In genomic region chr11:46471943-46472661, GRCh38 we compare ENCODE assay signal across 25 cellular contexts.
DNase-seq lines count a peak whose midpoint lies in the region; ATAC-seq and TF ChIP-seq lines count a peak whose summit lies in the region.
"Had no signal": no experiment of that assay in that cellular context is flagged by ENCODE, and none has a peak within 500 bp of the region (broad histone marks: within the 10 kb centered on the region; RNA-seq: fewer than 3 reads in every experiment).

No MANE protein-coding gene starts in this region.

- H3K36me3 ChIP-seq in left ventricle myocardium inferior: peaks cover 4% of the 10 kb centered on the region
- H3K36me3 ChIP-seq in colonic mucosa: no peaks in the 10 kb centered on the region
- H3K36me3 ChIP-seq in neural progenitor cell: no peaks in the 10 kb centered on the region
- H3K36me3 ChIP-seq: adrenal gland had no signal

- H3K27me3 Mint-ChIP-seq in neural progenitor cell (ENCODE audit: insufficient read depth, low read depth) (no peaks in the 10 kb centered on the region), type B pancreatic cell (no peaks in the 10 kb centered on the region)
- H3K27me3 Mint-ChIP-seq: activated CD4-positive, alpha-beta memory T cell treated with anti-CD3 and anti-CD28 coated beads, Interleukin-2, amount 10 ng/mL, durations not matched to agents 7 days and 5 days; activated naive CD4-positive, alpha-beta T cell treated with anti-CD3 and anti-CD28 coated beads, Interleukin-2, amount 10 ng/mL, durations not matched to agents 7 days and 5 days; brain; naive thymus-derived CD4-positive, alpha-beta T cell; stimulated activated naive B cell treated with anti-CD40 and anti-IgM and Interleukin-4, amounts not matched to agents 10 μg/mL and 1 μg/mL and 100 μg/mL, for 72 hours had no signal

- no peak overlapping the region for H3K4me2 ChIP-seq in neural progenitor cell

- TF ChIP-seq CTCF in left ventricle myocardium inferior (IDR thresholded peaks at IDR 0.05; ENCODE audit: borderline replicate concordance) (no peak), colonic mucosa (IDR thresholded peaks at IDR 0.05) (no peak), neural progenitor cell (IDR thresholded peaks at IDR 0.05) (no peak), type B pancreatic cell (conservative IDR thresholded peaks at IDR 0.05) (no peak)

- H3F3A ChIP-seq in neural progenitor cell (ENCODE audit: low read depth): no peaks in the 10 kb centered on the region

- intact Hi-C loops in left ventricle myocardium superior (cut with micrococcal nuclease) (no loop called here), left ventricle myocardium inferior (cut with micrococcal nuclease) (no loop called here), colonic mucosa (cut with DNase I) (no loop called here)

- peaks cover 10% of the 10 kb centered on the region for H3K36me3 Mint-ChIP-seq in neural progenitor cell
- peaks cover 9% of the 10 kb centered on the region for H3K36me3 Mint-ChIP-seq in type B pancreatic cell

- H3K27ac ChIP-seq in left ventricle myocardium inferior (replicated peaks) (no peak overlapping the region), colonic mucosa (peak overlapping the region; percentile 61), neural progenitor cell (no peak overlapping the region), substantia nigra (ENCODE audit: low read depth, low read length, poor library complexity, severe bottlenecking) (no peak overlapping the region)

- no peaks in the 10 kb centered on the region for H3K79me2 ChIP-seq in neural progenitor cell (ENCODE audit: low read depth)

- no peak overlapping the region for H3K4me3 Mint-ChIP-seq in neural progenitor cell
- no peak overlapping the region for H3K4me3 Mint-ChIP-seq in type B pancreatic cell
- H3K4me3 Mint-ChIP-seq: activated CD4-positive, alpha-beta memory T cell treated with anti-CD3 and anti-CD28 coated beads, Interleukin-2, amount 10 ng/mL, durations not matched to agents 7 days and 5 days; activated naive CD4-positive, alpha-beta T cell treated with anti-CD3 and anti-CD28 coated beads, Interleukin-2, amount 10 ng/mL, durations not matched to agents 7 days and 5 days; activated T-helper 1 cell treated with anti-CD3 and anti-CD28 coated beads, Interleukin-12 subunit alpha, Interleukin-12 subunit beta, Interleukin-2, Interleukin-4 antibody, amounts not matched to agents 30 ng/mL and 10 ng/mL and 1 ng/mL, durations not matched to agents 14 hours and 24 hours and 36 hours; brain; mesothelial cell of epicardium; naive thymus-derived CD4-positive, alpha-beta T cell; stimulated activated naive B cell treated with anti-CD40 and anti-IgM and Interleukin-4, amounts not matched to agents 10 μg/mL and 1 μg/mL and 100 μg/mL, for 72 hours; T-helper 2 cell treated with Interferon-gamma antibody and Interleukin-4, amounts not matched to agents 5 μg/mL and 100 μg/mL, for 36 hours had no signal

- ATAC-seq in left ventricle myocardium superior: peak; percentile 22
- ATAC-seq: naive thymus-derived CD4-positive, alpha-beta T cell; stimulated activated naive B cell treated with anti-CD40 and anti-IgM and Interleukin-4, amounts not matched to agents 10 μg/mL and 1 μg/mL and 100 μg/mL, for 72 hours had no signal

- H2AFZ ChIP-seq in neural progenitor cell (replicated peaks): no peak overlapping the region

- H3K4me1 ChIP-seq in left ventricle myocardium inferior (peaks cover 21% of the 10 kb centered on the region), colonic mucosa (peaks cover 3% of the 10 kb centered on the region), neural progenitor cell (no peaks in the 10 kb centered on the region)

- H3K9ac ChIP-seq in colonic mucosa (ENCODE audit: low read depth in 2 of 2, low read length in 2 of 2) (no peak overlapping the region), neural progenitor cell (no peak overlapping the region)

- peak overlapping the region; percentile 42 for H3K27ac Mint-ChIP-seq in neural progenitor cell
- H3K27ac Mint-ChIP-seq in type B pancreatic cell: peak overlapping the region; percentile 40
- H3K27ac Mint-ChIP-seq: activated CD4-positive, alpha-beta memory T cell treated with anti-CD3 and anti-CD28 coated beads, Interleukin-2, amount 10 ng/mL, durations not matched to agents 7 days and 5 days; activated naive CD4-positive, alpha-beta T cell treated with anti-CD3 and anti-CD28 coated beads, Interleukin-2, amount 10 ng/mL, durations not matched to agents 7 days and 5 days; mesothelial cell of epicardium; stimulated activated naive B cell treated with anti-CD40 and anti-IgM and Interleukin-4, amounts not matched to agents 10 μg/mL and 1 μg/mL and 100 μg/mL, for 72 hours; T-helper 2 cell treated with Interferon-gamma antibody and Interleukin-4, amounts not matched to agents 5 μg/mL and 100 μg/mL, for 36 hours had no signal

- H3K27me3 ChIP-seq in left ventricle myocardium inferior (ENCODE audit: low read depth): no peaks in the 10 kb centered on the region
- no peaks in the 10 kb centered on the region for H3K27me3 ChIP-seq in colonic mucosa
- H3K27me3 ChIP-seq in neural progenitor cell: no peaks in the 10 kb centered on the region
- H3K27me3 ChIP-seq: adrenal gland had no signal

- H3K9me3 Mint-ChIP-seq in neural progenitor cell (no peaks in the 10 kb centered on the region), type B pancreatic cell (no peaks in the 10 kb centered on the region)
- H3K9me3 Mint-ChIP-seq: activated CD4-positive, alpha-beta memory T cell treated with anti-CD3 and anti-CD28 coated beads, Interleukin-2, amount 10 ng/mL, durations not matched to agents 7 days and 5 days; activated naive CD4-positive, alpha-beta T cell treated with anti-CD3 and anti-CD28 coated beads, Interleukin-2, amount 10 ng/mL, durations not matched to agents 7 days and 5 days; activated T-helper 1 cell treated with anti-CD3 and anti-CD28 coated beads, Interleukin-12 subunit alpha, Interleukin-12 subunit beta, Interleukin-2, Interleukin-4 antibody, amounts not matched to agents 30 ng/mL and 10 ng/mL and 1 ng/mL, durations not matched to agents 14 hours and 24 hours and 36 hours; brain; mesothelial cell of epicardium; naive thymus-derived CD4-positive, alpha-beta T cell; stimulated activated naive B cell treated with anti-CD40 and anti-IgM and Interleukin-4, amounts not matched to agents 10 μg/mL and 1 μg/mL and 100 μg/mL, for 72 hours; T-helper 2 cell treated with Interferon-gamma antibody and Interleukin-4, amounts not matched to agents 5 μg/mL and 100 μg/mL, for 36 hours had no signal

- DNase-seq in left ventricle myocardium superior: no peak
- no peak for DNase-seq in left ventricle myocardium inferior
- no peak for DNase-seq in colonic mucosa
- DNase-seq in neural progenitor cell (ENCODE audit: low spot score): no peak
- no peak for DNase-seq in type B pancreatic cell (ENCODE audit: extremely low spot score, unreplicated experiment)
- no peak for DNase-seq in NCI-H82 (lab: John Stamatoyannopoulos, UW)
- no peak for DNase-seq in NCI-H1048 (lab: John Stamatoyannopoulos, UW)
- DNase-seq in substantia nigra (lab: John Stamatoyannopoulos, UW): no peak
- DNase-seq: activated CD4-positive, alpha-beta memory T cell treated with anti-CD3 and anti-CD28 coated beads, Interleukin-2, amount 10 ng/mL, durations not matched to agents 7 days and 5 days; activated CD4-positive, CD25-positive, alpha-beta regulatory T cell treated with anti-CD3 and anti-CD28 coated beads, Interleukin-2, amount 50 U/mL, for 72 hours; activated CD8-positive, alpha-beta memory T cell treated with anti-CD3 and anti-CD28 coated beads, Interleukin-2, amount 50 U/mL, for 4 hours; activated naive CD4-positive, alpha-beta T cell treated with anti-CD3 and anti-CD28 coated beads, Interleukin-2, amount 10 ng/mL, durations not matched to agents 7 days and 5 days; DND-41; naive thymus-derived CD4-positive, alpha-beta T cell; NCI-H1105; NCI-H1930; NCI-H526 treated with DMSO at 0.1 percent for 48 hours; nucleus accumbens; stimulated activated naive B cell treated with anti-CD40 and anti-IgM and Interleukin-4, amounts not matched to agents 10 μg/mL and 1 μg/mL and 100 μg/mL, for 72 hours had no signal

- H3K4me1 Mint-ChIP-seq in neural progenitor cell (no peaks in the 10 kb centered on the region), type B pancreatic cell (ENCODE audit: unreplicated experiment) (peaks cover 16% of the 10 kb centered on the region)

- H3K9me3 ChIP-seq in left ventricle myocardium inferior (replicated peaks) (no peaks in the 10 kb centered on the region), colonic mucosa (no peaks in the 10 kb centered on the region), neural progenitor cell (ENCODE audit: low read depth) (no peaks in the 10 kb centered on the region)
- H3K9me3 ChIP-seq: adrenal gland had no signal

- H4K20me1 ChIP-seq in neural progenitor cell (ENCODE audit: low read depth): no peaks in the 10 kb centered on the region

- no peak overlapping the region for H3K4me3 ChIP-seq in left ventricle myocardium inferior
- H3K4me3 ChIP-seq in colonic mucosa: no peak overlapping the region
- no peak overlapping the region for H3K4me3 ChIP-seq in neural progenitor cell
- H3K4me3 ChIP-seq: adrenal gland, K562 had no signal
